In genomic region chr16:85383836-85384825, GRCh38 we compare ENCODE assay signal across 17 cellular contexts.
DNase-seq lines count a peak whose midpoint lies in the region; ATAC-seq, FAIRE-seq and TF ChIP-seq lines count a peak whose summit lies in the region.
"Had no signal": no experiment of that assay in that cellular context is flagged by ENCODE, and none has a peak within 500 bp of the region (broad histone marks: within the 10 kb centered on the region; RNA-seq: fewer than 3 reads in every experiment).

No MANE protein-coding gene starts in this region.

- in situ Hi-C loops in K562 (cut with MboI) = no loop called here

- POLR2A ChIA-PET in HCT116 (lab: Charles Lee) (no interaction called here), K562 (lab: Yijun Ruan, JAX) (interaction anchor here (0.5 to 1.3 kb wide), 3 partner anchors 9 to 210 kb away, joined by 3 read pairs; no protein-coding TSS in a partner anchor)

- TF ChIP-seq EP300 in K562 (IDR thresholded peaks at IDR 0.05; ENCODE audit: low read length) = no peak
- TF ChIP-seq EP300 in stomach (IDR thresholded peaks at IDR 0.05) = no peak

- H3K36me3 ChIP-seq in HCT116 (ENCODE audit: control insufficient read depth in 1 of 2, insufficient read depth in 2 of 2, low read length in 2 of 2) (no peaks in the 10 kb centered on the region), K562 (ENCODE audit: control insufficient read depth, insufficient read depth, low read length) (no peaks in the 10 kb centered on the region), prostate gland (no peaks in the 10 kb centered on the region), stomach (no peaks in the 10 kb centered on the region), SJCRH30 (no peaks in the 10 kb centered on the region)
- H3K36me3 ChIP-seq: WERI-Rb-1 had no signal

- no peak for TF ChIP-seq CTCF in HCT116 (IDR thresholded peaks at IDR 0.05 in 2 of 3, conservative IDR thresholded peaks at IDR 0.05 in 1 of 3; ENCODE audit: borderline replicate concordance in 1 of 3, insufficient read depth in 1 of 3, low read depth in 2 of 3, low read length in 2 of 3)
- TF ChIP-seq CTCF in K562 (IDR thresholded peaks at IDR 0.05 in 2 of 3, conservative IDR thresholded peaks at IDR 0.05 in 1 of 3; ENCODE audit: insufficient read depth in 2 of 3, low read depth in 1 of 3, low read length in 3 of 3) = no peak
- TF ChIP-seq CTCF in prostate gland (IDR thresholded peaks at IDR 0.05) = no peak
- TF ChIP-seq CTCF in stomach (IDR thresholded peaks at IDR 0.05) = no peak

- 88% methylated on average over 18 of the region's 19 CpGs for WGBS in K562 (ENCODE audit: insufficient coverage, low coverage, missing lambda C conversion rate)
- 83% methylated on average over 19 of the region's 19 CpGs for WGBS in right cardiac atrium
- WGBS in prostate gland = 65% methylated on average over 19 of the region's 19 CpGs
- 72 to 81% (median 77%) methylated on average over 19 of the region's 19 CpGs for WGBS in stomach, 5 donors

- FAIRE-seq in K562 (lab: Jason Lieb, UNC) (no peak), frontal cortex (lab: Jason Lieb, UNC) (no peak)
- FAIRE-seq: islet of Langerhans had no signal

- CTCF ChIA-PET in HCT116 (lab: Charles Lee) (interaction anchor here (1.3 to 1.8 kb wide), 2 partner anchors 9 to 12 kb away, joined by 4 to 5 read pairs; no protein-coding TSS in a partner anchor), K562 (lab: Yijun Ruan, JAX; ENCODE audit: low intra/inter-chr PET ratio) (no interaction called here)

- intact Hi-C loops in HCT116 (cut with micrococcal nuclease) = no loop called here
- intact Hi-C loops in K562 (cut with micrococcal nuclease) = loop anchor here (2.0 kb wide), 1 partner anchor 29 kb away; no protein-coding TSS in a partner anchor
- intact Hi-C loops in right cardiac atrium (cut with DNase I) = no loop called here
- intact Hi-C loops in prostate gland (cut with DNase I) = no loop called here
- intact Hi-C loops in stomach (cut with DNase I; ENCODE audit: low total_unique reads) = no loop called here

- H3K9me1 ChIP-seq in K562 (ENCODE audit: control insufficient read depth, insufficient read depth, low read length) = no peaks in the 10 kb centered on the region

- H3K79me2 ChIP-seq in HCT116 (ENCODE audit: insufficient read depth, low read length) (no peaks in the 10 kb centered on the region), K562 (ENCODE audit: control insufficient read depth, insufficient read depth, low read length) (peaks cover 12% of the 10 kb centered on the region; the same call in 1 of the 3 replicates)

- no peaks in the 10 kb centered on the region for H3K9me2 ChIP-seq in HCT116 (ENCODE audit: insufficient read depth)

- DNase-seq in HCT116 (ENCODE audit: low read depth, low spot score) = no peak
- DNase-seq in K562 (ENCODE audit: extremely low read depth in 1 of 4, low spot score in 3 of 4) = no peak
- peak; percentile 7 to 57 (median 42) for DNase-seq in right cardiac atrium
- DNase-seq in prostate gland (ENCODE audit: low spot score) = no peak
- no peak for DNase-seq in stomach
- no peak for DNase-seq in SJCRH30
- DNase-seq in frontal cortex (ENCODE audit: low spot score in 2 of 2) = no peak
- DNase-seq: activated CD8-positive, alpha-beta T cell treated with anti-CD3 and anti-CD28 coated beads, Interleukin-2, amount 10 ng/mL, durations not matched to agents 7 days and 5 days; activated T-cell treated with anti-CD3 and anti-CD28 coated beads, Interleukin-2, amount 50 U/mL, for 48 hours; AML-193; caudate nucleus; effector CD4-positive, alpha-beta T cell; midbrain; occipital lobe; stimulated activated CD4-positive, alpha-beta T cell treated with anti-CD3 and anti-CD28 coated beads, Interleukin-2, amount 100 ng/mL, for 48 hours; WERI-Rb-1 had no signal

- no peak overlapping the region for H3K4me2 ChIP-seq in HCT116 (ENCODE audit: low read length)
- H3K4me2 ChIP-seq in K562 (ENCODE audit: insufficient read depth, low read length) = no peak overlapping the region

- H3K9me3 ChIP-seq in HCT116 (ENCODE audit: control insufficient read depth in 1 of 2, insufficient read depth in 1 of 2, low read depth in 1 of 2, low read length in 2 of 2) (peaks cover 0 to 5% of the 10 kb centered on the region in 2 experiments; a peak in 1 of 4 replicates), K562 (replicated peaks; ENCODE audit: control insufficient read depth, insufficient read depth, low read depth, low read length) (0 out of 2 replicates have a peak, but pooled peaks cover 2% of the 10 kb centered on the region), right cardiac atrium (ENCODE audit: control insufficient read depth, low read length) (no peaks in the 10 kb centered on the region), prostate gland (no peaks in the 10 kb centered on the region), stomach (no peaks in the 10 kb centered on the region), SJCRH30 (replicated peaks) (no peaks in the 10 kb centered on the region)

- TF ChIP-seq POLR2A in HCT116 (IDR thresholded peaks at IDR 0.05; ENCODE audit: borderline replicate concordance, extremely low read depth, insufficient read depth, insufficient read length) (no peak), K562 (conservative IDR thresholded peaks at IDR 0.05) (no peak), prostate gland (IDR thresholded peaks at IDR 0.05) (no peak), stomach (IDR thresholded peaks at IDR 0.05) (no peak)

- ATAC-seq in HCT116 = no peak
- ATAC-seq in K562 = no peak
- ATAC-seq in right cardiac atrium = no peak
- ATAC-seq: activated CD8-positive, alpha-beta T cell treated with anti-CD3 and anti-CD28 coated beads, Interleukin-2, amount 10 ng/mL, durations not matched to agents 7 days and 5 days had no signal

- BruUV-seq in HCT116 (replicated peaks; lab: Mats Ljungman, UMichigan) = no TSS peak
- no TSS peak for BruUV-seq in K562 (replicated peaks; lab: Mats Ljungman, UMichigan)

- H4K20me1 ChIP-seq in HCT116 (ENCODE audit: insufficient read depth) (no peaks in the 10 kb centered on the region), K562 (replicated peaks; ENCODE audit: control insufficient read depth, insufficient read depth, low read length) (peaks cover 7% of the 10 kb centered on the region)

- H3K27me3 ChIP-seq in HCT116 (ENCODE audit: insufficient read depth, low read length) (no peaks in the 10 kb centered on the region), K562 (ENCODE audit: control insufficient read depth in 2 of 2, insufficient read depth in 2 of 2, low read length in 2 of 2) (no peaks in the 10 kb centered on the region), right cardiac atrium (ENCODE audit: control insufficient read depth, insufficient read depth) (no peaks in the 10 kb centered on the region), prostate gland (replicated peaks; ENCODE audit: insufficient read depth) (no peaks in the 10 kb centered on the region), stomach (no peaks in the 10 kb centered on the region), SJCRH30 (no peaks in the 10 kb centered on the region)

- no peak overlapping the region for H3K4me3 ChIP-seq in HCT116 (replicated peaks in 1 of 2; ENCODE audit: low read depth in 1 of 2, low read length in 2 of 2)
- H3K4me3 ChIP-seq in K562 = no peak overlapping the region
- no peak overlapping the region for H3K4me3 ChIP-seq in right cardiac atrium (ENCODE audit: low read length)
- no peak overlapping the region for H3K4me3 ChIP-seq in prostate gland
- H3K4me3 ChIP-seq in stomach = no peak overlapping the region
- H3K4me3 ChIP-seq in SJCRH30 = no peak overlapping the region

- H3K9ac ChIP-seq in HCT116 (ENCODE audit: low read length) (no peak overlapping the region), K562 (ENCODE audit: insufficient read depth in 1 of 2, low read depth in 2 of 2, low read length in 2 of 2) (peak overlapping the region; percentile 7 to 84; a peak in 3 of 4 replicates)

- H3K4me1 ChIP-seq in HCT116 (ENCODE audit: control insufficient read depth in 1 of 2, insufficient read depth in 2 of 2, low read length in 2 of 2) = peaks cover 5 to 7% of the 10 kb centered on the region in 2 experiments; a peak in 2 of 4 replicates
- peaks cover 59 to 82% of the 10 kb centered on the region in 2 experiments for H3K4me1 ChIP-seq in K562 (replicated peaks in 1 of 2; ENCODE audit: control insufficient read depth in 2 of 2, insufficient read depth in 2 of 2, low read length in 2 of 2)
- H3K4me1 ChIP-seq in right cardiac atrium (ENCODE audit: control insufficient read depth, insufficient read depth, low read length) = peaks cover 3% of the 10 kb centered on the region
- H3K4me1 ChIP-seq in prostate gland (replicated peaks) = peaks cover 5% of the 10 kb centered on the region
- H3K4me1 ChIP-seq in stomach = peaks cover 10 to 46% (median 29%) of the 10 kb centered on the region in 4 donors
- H3K4me1 ChIP-seq in SJCRH30 = no peaks in the 10 kb centered on the region

- H2AFZ ChIP-seq in HCT116 (ENCODE audit: low read depth, low read length, poor library complexity, severe bottlenecking) (no peak overlapping the region), K562 (ENCODE audit: low read depth, low read length) (no peak overlapping the region)

- TF ChIP-seq RAD21 in HCT116 (IDR thresholded peaks at IDR 0.05; ENCODE audit: low read depth) (no peak), K562 (CRISPR knock-in tag; conservative IDR thresholded peaks at IDR 0.05 in 1 of 2, IDR thresholded peaks at IDR 0.05 in 1 of 2) (no peak)

- H3K27ac ChIP-seq in HCT116 (ENCODE audit: low read depth, low read length) = peak overlapping the region; percentile 12; the same call in 1 of the 2 replicates
- peak overlapping the region; percentile 29; the same call in 2 of the 3 replicates for H3K27ac ChIP-seq in K562 (ENCODE audit: extremely low read depth, low read depth, low read length)
- no peak overlapping the region for H3K27ac ChIP-seq in right cardiac atrium (ENCODE audit: low read length)
- H3K27ac ChIP-seq in prostate gland = peak overlapping the region; percentile 15 to 20
- H3K27ac ChIP-seq in stomach = no peak overlapping the region
- H3K27ac ChIP-seq in SJCRH30 = no peak overlapping the region

- RAD21 ChIA-PET in HCT116 (lab: Charles Lee; ENCODE audit: low non-redundant PET in 1 of 2, low total read pairs in 2 of 2, uncharacterized antibody in 2 of 2, unreplicated experiment in 2 of 2) = no interaction called here

TF ChIP-seq in HCT116, 20 proteins besides CTCF, POLR2A, EP300 and RAD21 (continues in another document):
- TF ChIP-seq EGR1 (IDR thresholded peaks at IDR 0.05; ENCODE audit: low read depth) (no peak), EZH2 (IDR thresholded peaks at IDR 0.05) (no peak), CEBPB (IDR thresholded peaks at IDR 0.05; ENCODE audit: low read depth) (no peak), YY1 (IDR thresholded peaks at IDR 0.05; ENCODE audit: extremely low read depth, insufficient replicate concordance, low read depth, low read length) (no peak), TCF7L2 (IDR thresholded peaks at IDR 0.05; ENCODE audit: borderline replicate concordance, extremely low read depth, insufficient read depth, insufficient read length) (no peak)

TF ChIP-seq in K562, 482 proteins besides CTCF, POLR2A, EP300 and RAD21 (continues in another document):
- TF ChIP-seq CREB1 (IDR thresholded peaks at IDR 0.05) (no peak), CREB1 (CRISPR knock-in tag; IDR thresholded peaks at IDR 0.05) (no peak), LEF1 (IDR thresholded peaks at IDR 0.05) (no peak), NR1H2 (CRISPR knock-in tag; IDR thresholded peaks at IDR 0.05) (no peak), SREBF2 (CRISPR knock-in tag; IDR thresholded peaks at IDR 0.05) (no peak)

Comparison
In these comparisons a context has a peak if more than half of its experiments do, and no peak if none do; other contexts are left out.
1. DNase-seq: peak in right cardiac atrium (3 of 3); none in HCT116 (single experiment), K562 (0 of 4), prostate gland (single experiment), stomach (single experiment), SJCRH30 (0 of 2) and frontal cortex (0 of 2).
2. H3K27ac ChIP-seq: peak in HCT116 (single experiment), K562 (single experiment) and prostate gland (2 of 2); none in right cardiac atrium (single experiment), stomach (0 of 5) and SJCRH30 (single experiment).
3. Of the 22 proteins assayed by ChIP-seq in both K562 and HCT116: peak only in K562: EGR1 and MAX; only in HCT116: none; in both: none; in neither: 20.